In the genomic region with DNA sequence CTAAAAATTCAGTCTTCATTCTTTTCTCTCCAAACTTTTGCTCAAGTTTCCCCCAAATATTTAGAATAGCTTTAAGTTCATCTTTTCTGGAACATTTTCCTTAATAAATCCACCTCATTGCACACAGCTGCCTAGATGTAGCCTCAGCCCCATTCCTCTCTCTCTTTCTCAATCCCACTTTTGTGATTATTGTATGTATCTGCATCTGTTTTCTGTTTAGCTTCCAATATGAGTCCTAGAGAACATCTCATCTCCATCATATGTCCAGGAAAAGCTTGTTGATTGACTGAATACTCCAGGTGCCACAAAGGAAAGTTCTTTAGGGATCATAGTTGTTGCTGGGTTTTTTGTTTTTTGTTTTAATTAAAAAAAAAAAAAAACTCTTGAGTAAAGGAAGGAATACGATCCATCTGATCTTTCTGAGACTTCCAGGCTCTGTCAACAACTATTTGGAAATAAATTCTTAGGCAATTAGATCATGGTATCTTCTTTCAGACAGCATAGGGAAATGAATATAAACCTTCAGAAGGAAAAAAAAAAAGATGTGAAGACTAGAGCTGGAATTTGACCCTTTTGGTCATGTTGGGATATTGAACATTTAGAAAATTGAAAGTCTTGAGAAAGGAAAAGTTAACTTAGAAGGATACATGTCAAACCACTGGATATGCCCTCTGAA, we compare ENCODE assay signal across 14 cellular contexts. TPM values are rescaled to one million over a fixed set of nuclear protein-coding genes. Genes with fewer than 3 reads are reported as not detected.
DNase-seq lines count a peak whose midpoint lies in the region; FAIRE-seq and TF ChIP-seq lines count a peak whose summit lies in the region.
"Had no signal": no experiment of that assay in that cellular context is flagged by ENCODE, and none has a peak within 500 bp of the region (broad histone marks: within the 10 kb centered on the region; RNA-seq: fewer than 3 reads in every experiment).

No MANE protein-coding gene starts in this region.

- H3K9ac ChIP-seq in astrocyte (ENCODE audit: low read length) = no peak overlapping the region

- H3K27ac Mint-ChIP-seq in astrocyte (ENCODE audit: unreplicated experiment) = peak overlapping the region; percentile 95
- no peak overlapping the region for H3K27ac Mint-ChIP-seq in activated CD4-positive, alpha-beta T cell treated with anti-CD3 and anti-CD28 coated beads, Interleukin-2, amount 10 ng/mL, durations not matched to agents 24 days and 14 days
- H3K27ac Mint-ChIP-seq in activated naive CD4-positive, alpha-beta T cell treated with anti-CD3 and anti-CD28 coated beads, Interleukin-2, amount 10 ng/mL, durations not matched to agents 7 days and 5 days = no peak overlapping the region
- H3K27ac Mint-ChIP-seq: activated naive CD4-positive, alpha-beta T cell treated with anti-CD3 and anti-CD28 coated beads, Interleukin-2, amount 50 U/mL, for 72 hours; memory B cell; T-helper 2 cell treated with Interferon-gamma antibody and Interleukin-4, amounts not matched to agents 5 μg/mL and 100 μg/mL, for 36 hours had no signal

- peak overlapping the region; percentile 60 for H3K4me3 Mint-ChIP-seq in astrocyte (ENCODE audit: unreplicated experiment)
- no peak overlapping the region for H3K4me3 Mint-ChIP-seq in activated CD4-positive, alpha-beta T cell treated with anti-CD3 and anti-CD28 coated beads, Interleukin-2, amount 10 ng/mL, durations not matched to agents 24 days and 14 days
- H3K4me3 Mint-ChIP-seq in activated naive CD4-positive, alpha-beta T cell treated with anti-CD3 and anti-CD28 coated beads, Interleukin-2, amount 10 ng/mL, durations not matched to agents 7 days and 5 days = no peak overlapping the region
- H3K4me3 Mint-ChIP-seq: memory B cell; T-helper 2 cell treated with Interferon-gamma antibody and Interleukin-4, amounts not matched to agents 5 μg/mL and 100 μg/mL, for 36 hours had no signal

- H3K9me3 Mint-ChIP-seq in astrocyte (ENCODE audit: unreplicated experiment) = peaks cover 6% of the 10 kb centered on the region
- no peaks in the 10 kb centered on the region for H3K9me3 Mint-ChIP-seq in activated CD4-positive, alpha-beta T cell treated with anti-CD3 and anti-CD28 coated beads, Interleukin-2, amount 10 ng/mL, durations not matched to agents 24 days and 14 days
- H3K9me3 Mint-ChIP-seq in activated naive CD4-positive, alpha-beta T cell treated with anti-CD3 and anti-CD28 coated beads, Interleukin-2, amount 10 ng/mL, durations not matched to agents 7 days and 5 days = no peaks in the 10 kb centered on the region
- H3K9me3 Mint-ChIP-seq: memory B cell; T-helper 2 cell treated with Interferon-gamma antibody and Interleukin-4, amounts not matched to agents 5 μg/mL and 100 μg/mL, for 36 hours had no signal

- H3K4me2 ChIP-seq in astrocyte (ENCODE audit: low read length) = peak overlapping the region; percentile 6

- peak; percentile 55 for DNase-seq in HFF-Myc (ENCODE audit: extremely low read depth, low read depth)
- peak; percentile 73 for DNase-seq in astrocyte (ENCODE audit: low read depth)
- DNase-seq in kidney tubule cell (ENCODE audit: low spot score) = peak; percentile 52
- no peak for DNase-seq in activated CD4-positive, alpha-beta T cell treated with anti-CD3 and anti-CD28 coated beads, Interleukin-2, amount 10 ng/mL, durations not matched to agents 24 days and 14 days
- no peak for DNase-seq in activated naive CD4-positive, alpha-beta T cell treated with anti-CD3 and anti-CD28 coated beads, Interleukin-2, amount 10 ng/mL, durations not matched to agents 7 days and 5 days
- DNase-seq in H54 (ENCODE audit: insufficient read length, low spot score) = no peak
- DNase-seq: DMS53, MM.1S, NCI-H345, substantia nigra had no signal

- no peaks in the 10 kb centered on the region for H3K27me3 ChIP-seq in astrocyte (ENCODE audit: insufficient read depth, low read length)

- peaks cover 22% of the 10 kb centered on the region for H3K4me1 Mint-ChIP-seq in astrocyte (ENCODE audit: low read depth, unreplicated experiment)
- H3K4me1 Mint-ChIP-seq in activated CD4-positive, alpha-beta T cell treated with anti-CD3 and anti-CD28 coated beads, Interleukin-2, amount 10 ng/mL, durations not matched to agents 24 days and 14 days = no peaks in the 10 kb centered on the region
- H3K4me1 Mint-ChIP-seq in activated naive CD4-positive, alpha-beta T cell treated with anti-CD3 and anti-CD28 coated beads, Interleukin-2, amount 10 ng/mL, durations not matched to agents 7 days and 5 days = no peaks in the 10 kb centered on the region
- H3K4me1 Mint-ChIP-seq: memory B cell had no signal

- no peak for TF ChIP-seq POLR2A in H54 (IDR thresholded peaks at IDR 0.05; ENCODE audit: low read depth, low read length)

- H3K4me1 ChIP-seq in astrocyte (ENCODE audit: insufficient read depth, low read length) = peaks cover 3% of the 10 kb centered on the region
- H3K4me1 ChIP-seq in urinary bladder (ENCODE audit: insufficient read depth) = no peaks in the 10 kb centered on the region

- no peaks in the 10 kb centered on the region for H4K20me1 ChIP-seq in astrocyte (ENCODE audit: insufficient read depth, low read length)

- no peaks in the 10 kb centered on the region for H3K36me3 Mint-ChIP-seq in astrocyte (ENCODE audit: low read depth, unreplicated experiment)
- no peaks in the 10 kb centered on the region for H3K36me3 Mint-ChIP-seq in activated CD4-positive, alpha-beta T cell treated with anti-CD3 and anti-CD28 coated beads, Interleukin-2, amount 10 ng/mL, durations not matched to agents 24 days and 14 days (ENCODE audit: low read depth)
- H3K36me3 Mint-ChIP-seq in activated naive CD4-positive, alpha-beta T cell treated with anti-CD3 and anti-CD28 coated beads, Interleukin-2, amount 10 ng/mL, durations not matched to agents 7 days and 5 days = no peaks in the 10 kb centered on the region
- H3K36me3 Mint-ChIP-seq: activated naive CD4-positive, alpha-beta T cell treated with anti-CD3 and anti-CD28 coated beads, Interleukin-2, amount 50 U/mL, for 72 hours; memory B cell had no signal

- H3K27me3 Mint-ChIP-seq in astrocyte (ENCODE audit: low read depth, unreplicated experiment) = no peaks in the 10 kb centered on the region
- peaks cover 22% of the 10 kb centered on the region for H3K27me3 Mint-ChIP-seq in activated CD4-positive, alpha-beta T cell treated with anti-CD3 and anti-CD28 coated beads, Interleukin-2, amount 10 ng/mL, durations not matched to agents 24 days and 14 days
- H3K27me3 Mint-ChIP-seq in activated naive CD4-positive, alpha-beta T cell treated with anti-CD3 and anti-CD28 coated beads, Interleukin-2, amount 10 ng/mL, durations not matched to agents 7 days and 5 days = peaks cover 23% of the 10 kb centered on the region

- H3K27ac ChIP-seq in astrocyte (ENCODE audit: low read depth, low read length) (no peak overlapping the region), urinary bladder (ENCODE audit: low read depth) (peak overlapping the region; percentile 19)

- no peaks in the 10 kb centered on the region for H3K9me3 ChIP-seq in astrocyte (ENCODE audit: insufficient read depth, low read depth, low read length)

- FAIRE-seq in astrocyte (lab: Jason Lieb, UNC) (peak; percentile 59), H54 (lab: Jason Lieb, UNC) (no peak)

- CTCF ChIA-PET in activated naive CD4-positive, alpha-beta T cell treated with anti-CD3 and anti-CD28 coated beads, Interleukin-2, amount 10 ng/mL, durations not matched to agents 7 days and 5 days (lab: Charles Lee) = interaction anchor here (1.2 kb wide), 1 partner anchor 63 kb away, joined by 3 read pairs; no protein-coding TSS in a partner anchor

- no peak overlapping the region for H2AFZ ChIP-seq in astrocyte (ENCODE audit: low read depth, low read length)

- H3K79me2 ChIP-seq in astrocyte (ENCODE audit: insufficient read depth, low read length) = no peaks in the 10 kb centered on the region

- H3K4me3 ChIP-seq in HFF-Myc (replicated peaks; ENCODE audit: low read depth, low read length) = no peak overlapping the region
- no peak overlapping the region for H3K4me3 ChIP-seq in astrocyte (ENCODE audit: insufficient read depth, low read depth, low read length)
- H3K4me3 ChIP-seq in urinary bladder (ENCODE audit: low read depth, low read length) = no peak overlapping the region

- intact Hi-C loops in activated CD4-positive, alpha-beta T cell treated with anti-CD3 and anti-CD28 coated beads, Interleukin-2, amount 10 ng/mL, durations not matched to agents 24 days and 14 days (cut with micrococcal nuclease) = no loop called here

- WGBS in urinary bladder = 38% methylated on average over 1 of the region's 1 CpG

- no peaks in the 10 kb centered on the region for H3K36me3 ChIP-seq in astrocyte (ENCODE audit: insufficient read depth, low read length)
- no peaks in the 10 kb centered on the region for H3K36me3 ChIP-seq in urinary bladder (ENCODE audit: insufficient read depth)

- no peak for TF ChIP-seq CTCF in HFF-Myc (IDR thresholded peaks at IDR 0.05; ENCODE audit: low read depth, low read length, missing control alignments)
- TF ChIP-seq CTCF in astrocyte (IDR thresholded peaks at IDR 0.05; ENCODE audit: insufficient read depth, low read depth, low read length) = no peak

RNA-seq across cellular contexts. Expression of gene KIAA2012, which starts 42.5 kb away (rescaled TPM):
- total RNA-seq in astrocyte (not detected in 2 replicates), urinary bladder (0.16 TPM)
- 0.05 TPM for polyA plus RNA-seq in urinary bladder
- total RNA-seq in activated CD4-positive, alpha-beta T cell treated with anti-CD3 and anti-CD28 coated beads, Interleukin-2, amount 10 ng/mL, durations not matched to agents 24 days and 14 days = not detected in 2 replicates
- total RNA-seq: activated naive CD4-positive, alpha-beta T cell treated with anti-CD3 and anti-CD28 coated beads, Interleukin-2, amount 50 U/mL, for 72 hours had no signal

Comparison
In these comparisons a context has a peak if more than half of its experiments do, and no peak if none do; other contexts are left out.
1. DNase-seq: peak in HFF-Myc (single experiment), astrocyte (single experiment) and kidney tubule cell (single experiment); none in activated CD4-positive, alpha-beta T cell treated with anti-CD3 and anti-CD28 coated beads, Interleukin-2, amount 10 ng/mL, durations not matched to agents 24 days and 14 days (single experiment), activated naive CD4-positive, alpha-beta T cell treated with anti-CD3 and anti-CD28 coated beads, Interleukin-2, amount 10 ng/mL, durations not matched to agents 7 days and 5 days (single experiment) and H54 (single experiment).